In the genomic region with DNA sequence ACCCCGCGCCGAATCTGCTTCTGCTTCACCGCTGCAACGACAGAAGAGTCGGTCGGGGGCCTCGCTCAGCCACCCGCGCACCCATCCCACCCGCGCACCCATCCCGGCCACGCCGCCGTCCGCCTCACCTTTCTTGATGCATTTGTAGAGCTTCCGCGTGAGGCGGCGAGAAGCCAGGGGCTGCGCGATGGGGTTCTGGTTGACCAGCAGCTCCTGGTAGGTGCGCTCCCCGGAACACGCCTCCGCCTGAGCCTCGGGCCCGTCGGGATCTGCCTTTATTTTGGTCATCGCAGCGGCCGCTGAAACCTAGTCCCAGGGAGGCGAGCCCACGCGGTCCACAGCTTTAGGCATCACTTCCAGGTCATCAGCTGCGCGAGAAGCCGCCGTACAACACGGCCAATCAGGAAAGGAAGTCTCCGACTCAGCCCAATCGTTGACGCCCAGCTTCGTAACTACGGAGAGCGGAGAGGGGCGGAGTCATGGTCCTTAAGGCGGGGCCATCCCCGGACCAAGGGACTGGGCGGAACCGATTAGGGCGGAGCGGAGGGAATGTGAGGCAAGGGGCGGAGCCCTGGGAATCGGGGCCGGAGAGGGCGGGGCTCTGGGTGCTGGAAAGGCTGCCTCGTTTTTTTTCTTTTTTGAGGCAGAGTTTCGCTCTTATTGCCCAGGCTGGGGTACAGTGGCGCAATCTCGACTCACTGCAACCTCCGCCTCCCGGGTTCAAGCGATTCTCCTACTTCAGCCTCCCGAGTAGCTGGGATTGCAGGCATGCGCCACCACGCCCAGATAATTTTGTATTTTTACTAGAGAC, we compare ENCODE assay signal across 8 cellular contexts. TPM values are rescaled to one million over a fixed set of nuclear protein-coding genes. Genes with fewer than 3 reads are reported as not detected.
DNase-seq lines count a peak whose midpoint lies in the region; ATAC-seq and TF ChIP-seq lines count a peak whose summit lies in the region.

A gene (minus strand): TSS at position 356 of the 811 bp plus-strand sequence. CDS start 68 bp downstream, at position 288.

- no peaks in the 10 kb centered on the region for H3K9me3 Mint-ChIP-seq in activated naive CD4-positive, alpha-beta T cell treated with anti-CD3 and anti-CD28 coated beads for 36 hours

- H3K36me3 ChIP-seq in gastroesophageal sphincter: peaks cover 0 to 28% of the 10 kb centered on the region in 2 donors
- peaks cover 20% of the 10 kb centered on the region for H3K36me3 ChIP-seq in neutrophil

- H3K4me3 ChIP-seq in HFF-Myc (replicated peaks; ENCODE audit: low read depth, low read length) (peak within 1 kb of the TSS; percentile 98), gastroesophageal sphincter (peak within 1 kb of the TSS; percentile 59 to 76), neutrophil (ENCODE audit: low read depth in 1 of 2, low read length in 1 of 2) (peak within 1 kb of the TSS; percentile 74 to 77)

- TF ChIP-seq CTCF in HFF-Myc (IDR thresholded peaks at IDR 0.05; ENCODE audit: low read depth, low read length, missing control alignments) (no peak), gastroesophageal sphincter (IDR thresholded peaks at IDR 0.05) (no peak), neutrophil (IDR thresholded peaks at IDR 0.05) (peak; percentile 45)

- peaks cover 45% of the 10 kb centered on the region for H3K4me1 Mint-ChIP-seq in activated naive CD4-positive, alpha-beta T cell treated with anti-CD3 and anti-CD28 coated beads for 36 hours (ENCODE audit: low read depth)

- peak; percentile 25 to 29 for TF ChIP-seq POLR2A in gastroesophageal sphincter (IDR thresholded peaks at IDR 0.05)

- peaks cover 0 to 36% (median 11%) of the 10 kb centered on the region in 3 donors for H3K4me1 ChIP-seq in gastroesophageal sphincter
- H3K4me1 ChIP-seq in neutrophil (ENCODE audit: control insufficient read depth in 1 of 2, insufficient read depth in 1 of 2, low read depth in 1 of 2, low read length in 1 of 2): peaks cover 11 to 14% of the 10 kb centered on the region in 2 experiments

- peak; percentile 99 for ATAC-seq in gastroesophageal sphincter

- peak within 1 kb of the TSS; percentile 96 for H3K4me3 Mint-ChIP-seq in activated naive CD4-positive, alpha-beta T cell treated with anti-CD3 and anti-CD28 coated beads for 36 hours

- DNase-seq in GM03348 (ENCODE audit: low spot score): peak; percentile 99
- DNase-seq in HFF-Myc (ENCODE audit: extremely low read depth, low read depth): peak; percentile 98
- peak; percentile 99 for DNase-seq in NAMALWA (ENCODE audit: low spot score)
- DNase-seq in SK-N-DZ (ENCODE audit: low spot score): peak; percentile 98
- DNase-seq in activated naive CD4-positive, alpha-beta T cell treated with anti-CD3 and anti-CD28 coated beads for 36 hours: peak; percentile 99
- peak; percentile 68 to 99 (median 97) for DNase-seq in substantia nigra (lab: John Stamatoyannopoulos, UW)

- intact Hi-C loops in activated naive CD4-positive, alpha-beta T cell treated with anti-CD3 and anti-CD28 coated beads for 36 hours (cut with micrococcal nuclease): loop anchor here (1.0 to 10.0 kb wide), 4 partner anchors 23 to 559 kb away; a partner anchor contains a TSS

- H3K27ac Mint-ChIP-seq in activated naive CD4-positive, alpha-beta T cell treated with anti-CD3 and anti-CD28 coated beads for 36 hours: peak within 1 kb of the TSS; percentile 81

- H3K27ac ChIP-seq in gastroesophageal sphincter (peak within 1 kb of the TSS; percentile 31 to 88 (median 80)), neutrophil (peak within 1 kb of the TSS; percentile 65), substantia nigra (ENCODE audit: low read depth, low read length, poor library complexity, severe bottlenecking) (peak within 1 kb of the TSS; percentile 59)

- H3K27me3 ChIP-seq in gastroesophageal sphincter: no peaks in the 10 kb centered on the region
- no peaks in the 10 kb centered on the region for H3K27me3 ChIP-seq in neutrophil

- peaks cover 28% of the 10 kb centered on the region for H3K36me3 Mint-ChIP-seq in activated naive CD4-positive, alpha-beta T cell treated with anti-CD3 and anti-CD28 coated beads for 36 hours (ENCODE audit: low read depth)

- H3K9me3 ChIP-seq in gastroesophageal sphincter (no peaks in the 10 kb centered on the region), neutrophil (no peaks in the 10 kb centered on the region)

- CTCF ChIA-PET in activated naive CD4-positive, alpha-beta T cell treated with anti-CD3 and anti-CD28 coated beads for 36 hours (lab: Charles Lee): interaction anchor here (1.7 to 2.8 kb wide), 2 partner anchors 8 to 79 kb away, joined by 5 to 13 read pairs; no protein-coding TSS in a partner anchor

- no peak for TF ChIP-seq EP300 in gastroesophageal sphincter (IDR thresholded peaks at IDR 0.05)

- no peaks in the 10 kb centered on the region for H3K27me3 Mint-ChIP-seq in activated naive CD4-positive, alpha-beta T cell treated with anti-CD3 and anti-CD28 coated beads for 36 hours (ENCODE audit: low read depth)

- 5 to 19% methylated on average over 5 to 30 of the region's 68 CpGs for WGBS in gastroesophageal sphincter (ENCODE audit: low coverage in 1 of 2), 2 donors

RNA-seq across cellular contexts. Expression of the gene that starts here (rescaled TPM):
- 979 and 1,102 TPM in 2 replicates for polyA plus RNA-seq in SK-N-DZ (2014; cell fraction: cytosol; rRNA removed)
- polyA plus RNA-seq in SK-N-DZ (2014; cell fraction: nucleus; rRNA removed): 486 and 595 TPM in 2 replicates
- total RNA-seq in activated naive CD4-positive, alpha-beta T cell treated with anti-CD3 and anti-CD28 coated beads for 36 hours: 100 to 1,000 TPM; 289 to 298 TPM
- total RNA-seq in gastroesophageal sphincter: 100 to 1,000 TPM; 192 to 253 (median 218) TPM

Comparison
In these comparisons a context has a peak if more than half of its experiments do, and no peak if none do; other contexts are left out.
1. Peak in every context shown above with its lines: DNase-seq, ATAC-seq, H3K4me3 ChIP-seq and H3K27ac ChIP-seq.